6 cellular contexts compared by ENCODE assay signal in genomic region chrX:149932150-149932549, GRCh38. TPM values are rescaled to one million over a fixed set of nuclear protein-coding genes. Genes with fewer than 3 reads are reported as not detected.
"Had no signal": no experiment of that assay in that cellular context is flagged by ENCODE, and none has a peak within 500 bp of the region (broad histone marks: within the 10 kb centered on the region; RNA-seq: fewer than 3 reads in every experiment).

No MANE protein-coding gene starts in this region.

RNA-seq across cellular contexts. Expression of gene HSFX4, which starts 2.8 kb away (rescaled TPM):
- total RNA-seq: M059J, PC-3, Peyer's patch, Right ventricle myocardium superior, SJSA1 had no signal
- polyA plus RNA-seq: SK-N-SH had no signal

RNA-seq across cellular contexts. Expression of gene MAGEA8, which starts 51.2 kb away (rescaled TPM):
- total RNA-seq: M059J, PC-3, Peyer's patch, Right ventricle myocardium superior, SJSA1 had no signal
